In the genomic region with DNA sequence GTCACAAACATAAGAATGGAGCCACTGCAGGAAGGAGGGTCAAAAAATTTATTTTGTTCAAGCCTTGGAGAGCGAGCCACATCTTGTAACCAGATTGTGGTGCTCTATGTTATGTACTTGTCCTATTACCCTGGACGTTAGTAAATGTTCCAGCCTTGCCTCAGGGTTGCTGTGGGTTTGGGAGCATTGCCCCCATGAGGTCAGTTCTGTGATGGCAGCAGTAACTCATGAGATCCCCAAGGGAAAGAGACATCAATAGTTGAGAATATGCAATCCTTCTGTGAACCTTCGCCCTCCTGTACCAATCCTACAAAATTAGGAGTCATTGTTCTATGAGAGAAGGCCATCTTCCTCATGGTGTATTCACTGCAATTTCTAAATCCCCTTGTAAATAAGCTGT, we compare ENCODE assay signal across 8 cellular contexts. TPM values are rescaled to one million over a fixed set of nuclear protein-coding genes. Genes with fewer than 3 reads are reported as not detected.
A peak's percentile ranks its signal among the peaks of the same experiment; 100 is the strongest.
DNase-seq lines count a peak whose midpoint lies in the region; TF ChIP-seq lines count a peak whose summit lies in the region.

No MANE protein-coding gene starts in this region.

- H2AFZ ChIP-seq in parathyroid adenoma, result no peak overlapping the region

- no peak for TF ChIP-seq POLR2A in sigmoid colon (IDR thresholded peaks at IDR 0.05)

- no peaks in the 10 kb centered on the region for H3K36me3 ChIP-seq in HEK293 (ENCODE audit: control insufficient read depth in 2 of 2, insufficient read depth in 1 of 2, low read length in 2 of 2)
- no peaks in the 10 kb centered on the region for H3K36me3 ChIP-seq in parathyroid adenoma (ENCODE audit: control insufficient read depth, insufficient read depth, low read length)
- H3K36me3 ChIP-seq in sigmoid colon, result no peaks in the 10 kb centered on the region

- H3K9me3 ChIP-seq in HEK293 (ENCODE audit: control insufficient read depth, insufficient read depth, low read depth, low read length) (no peaks in the 10 kb centered on the region), parathyroid adenoma (ENCODE audit: control insufficient read depth, low read length) (no peaks in the 10 kb centered on the region), sigmoid colon (no peaks in the 10 kb centered on the region)

- TF ChIP-seq CTCF in HEK293 (tag by site-specific recombination; IDR thresholded peaks at IDR 0.05) (peak; percentile 73), parathyroid adenoma (IDR thresholded peaks at IDR 0.05) (peak; percentile 16), coronary artery (IDR thresholded peaks at IDR 0.05) (no peak), sigmoid colon (IDR thresholded peaks at IDR 0.05) (no peak)

- H3K27ac ChIP-seq in HEK293 (ENCODE audit: extremely low read depth, low read depth, low read length) (no peak overlapping the region), parathyroid adenoma (no peak overlapping the region), coronary artery (no peak overlapping the region), sigmoid colon (no peak overlapping the region)

- no peak for TF ChIP-seq EP300 in sigmoid colon (IDR thresholded peaks at IDR 0.05)

- 60 to 64% methylated on average over 3 of the region's 3 CpGs for WGBS in sigmoid colon, 2 donors

- H3K27me3 ChIP-seq in parathyroid adenoma (ENCODE audit: control insufficient read depth, insufficient read depth, low read length) (no peaks in the 10 kb centered on the region), sigmoid colon (no peaks in the 10 kb centered on the region)

- H3K4me1 ChIP-seq in HEK293 (ENCODE audit: control insufficient read depth, insufficient read depth, low read length), result no peaks in the 10 kb centered on the region
- H3K4me1 ChIP-seq in parathyroid adenoma, result no peaks in the 10 kb centered on the region
- no peaks in the 10 kb centered on the region for H3K4me1 ChIP-seq in sigmoid colon

- CTCF ChIA-PET in HEK293 (lab: Yijun Ruan, JAX), result interaction anchor here (0.5 to 4.3 kb wide), 11 partner anchors 10 to 1149 kb away, joined by 3 to 23 read pairs (median 3); no protein-coding TSS in a partner anchor

- no peak overlapping the region for H3K9ac ChIP-seq in parathyroid adenoma

- POLR2A ChIA-PET in HEK293 (lab: Yijun Ruan, JAX), result no interaction called here

- no peak overlapping the region for H3K4me3 ChIP-seq in HEK293 (ENCODE audit: low read depth, low read length)
- no peak overlapping the region for H3K4me3 ChIP-seq in parathyroid adenoma (ENCODE audit: low read depth, low read length)
- no peak overlapping the region for H3K4me3 ChIP-seq in coronary artery
- H3K4me3 ChIP-seq in sigmoid colon, result no peak overlapping the region

- intact Hi-C loops in sigmoid colon (cut with DNase I), result loop anchor here (5.0 to 10.0 kb wide), 3 partner anchors 81 to 1483 kb away; a partner anchor contains a TSS

- DNase-seq in NCI-H2081 (lab: John Stamatoyannopoulos, UW) (peak; percentile 17 to 47), NCI-H2081 treated with DMSO at 0.1 percent for 48 hours (lab: John Stamatoyannopoulos, UW) (no peak), NCI-H2196 (lab: John Stamatoyannopoulos, UW; ENCODE audit: unreplicated experiment) (peak; percentile 52), dermis blood vessel endothelial cell (peak; percentile 65), coronary artery (ENCODE audit: low spot score) (no peak), sigmoid colon (no peak)

- no peak overlapping the region for H3K4me2 ChIP-seq in parathyroid adenoma (ENCODE audit: low read length)

- no peaks in the 10 kb centered on the region for H3K79me2 ChIP-seq in parathyroid adenoma

TF ChIP-seq in HEK293, 187 proteins besides CTCF, POLR2A, EP300 and RAD21:
- no peak for TF ChIP-seq ZNF184 (tag by site-specific recombination; IDR thresholded peaks at IDR 0.05)
- peak; percentile 66 for TF ChIP-seq ZNF654 (tag by site-specific recombination; IDR thresholded peaks at IDR 0.05; ENCODE audit: low read depth)

RNA-seq across cellular contexts. Expression of a gene that starts 16.4 kb away (rescaled TPM):
- total RNA-seq in dermis blood vessel endothelial cell (0.19 and 0.51 TPM in 2 replicates), sigmoid colon (under 1 TPM in 3 of 4 donors, not detected in 1; 0.14 to 0.36 (median 0.33) TPM)
- polyA plus RNA-seq in sigmoid colon, result under 1 TPM in 1 of 3 donors, not detected in 2; 0.04 TPM

RNA-seq across cellular contexts. Expression of a gene that starts 46.7 kb away (rescaled TPM):
- total RNA-seq in dermis blood vessel endothelial cell (1.0 and 1.9 TPM in 2 replicates), sigmoid colon (1 to 10 TPM; 1.2 to 3.3 (median 3.0) TPM)
- under 1 TPM in 1 of 3 donors, not detected in 2; 0.71 TPM for polyA plus RNA-seq in sigmoid colon

Comparison
In these comparisons a context has a peak if more than half of its experiments do, and no peak if none do; other contexts are left out.
1. DNase-seq: peak in NCI-H2081 (2 of 2), NCI-H2196 (single experiment) and dermis blood vessel endothelial cell (single experiment); none in NCI-H2081 treated with DMSO at 0.1 percent for 48 hours (single experiment), coronary artery (single experiment) and sigmoid colon (single experiment).
2. CTCF ChIP-seq: peak in HEK293 (single experiment) and parathyroid adenoma (single experiment); none in coronary artery (single experiment) and sigmoid colon (0 of 4).